Comparison of ENCODE assay signal across 11 cellular contexts in genomic region chr7:46153951-46154787, GRCh38.
DNase-seq lines count a peak whose midpoint lies in the region; ATAC-seq and TF ChIP-seq lines count a peak whose summit lies in the region.
"Had no signal": no experiment of that assay in that cellular context is flagged by ENCODE, and none has a peak within 500 bp of the region (broad histone marks: within the 10 kb centered on the region; RNA-seq: fewer than 3 reads in every experiment).

No MANE protein-coding gene starts in this region.

- no peaks in the 10 kb centered on the region for H3K4me1 ChIP-seq in gastroesophageal sphincter

- ATAC-seq in GM19324 (IDR thresholded peaks at IDR 0.05; ENCODE audit: low FRiP score, unreplicated experiment) (peak; percentile 76), gastroesophageal sphincter (peak; percentile 34), HG02763 (IDR thresholded peaks at IDR 0.05; ENCODE audit: unreplicated experiment) (no peak)
- ATAC-seq: HCT116 had no signal

- TF ChIP-seq CTCF in gastroesophageal sphincter (IDR thresholded peaks at IDR 0.05), result no peak

- H3K36me3 ChIP-seq in gastroesophageal sphincter, result no peaks in the 10 kb centered on the region

- no peak overlapping the region for H3K27ac ChIP-seq in gastroesophageal sphincter

- H3K9me3 ChIP-seq in gastroesophageal sphincter, result no peaks in the 10 kb centered on the region

- no peak for TF ChIP-seq EP300 in gastroesophageal sphincter (IDR thresholded peaks at IDR 0.05)

- no peak for TF ChIP-seq POLR2A in gastroesophageal sphincter (IDR thresholded peaks at IDR 0.05)
- no peak for TF ChIP-seq POLR2A in erythroblast (IDR thresholded peaks at IDR 0.05; ENCODE audit: low read length)

- DNase-seq in Daoy (ENCODE audit: low read depth) (peak; percentile 65), M059J (ENCODE audit: low read depth) (peak; percentile 91), erythroblast (lab: John Stamatoyannopoulos, UW) (no peak), NCI-H2227 (lab: John Stamatoyannopoulos, UW; ENCODE audit: unreplicated experiment) (no peak), dermis blood vessel endothelial cell (no peak)
- DNase-seq: foreskin melanocyte, NCI-H1436 had no signal

- no peak overlapping the region for H3K4me3 ChIP-seq in gastroesophageal sphincter

- H3K27me3 ChIP-seq in gastroesophageal sphincter, result no peaks in the 10 kb centered on the region

- WGBS in gastroesophageal sphincter (ENCODE audit: low coverage in 1 of 2), 2 donors, result 49 to 50% methylated on average over 3 of the region's 6 CpGs

Comparison
In these comparisons a context has a peak if more than half of its experiments do, and no peak if none do; other contexts are left out.
1. DNase-seq: peak in Daoy (single experiment) and M059J (single experiment); none in erythroblast (0 of 2), NCI-H2227 (single experiment) and dermis blood vessel endothelial cell (single experiment).